In genomic region chr6:26607434-26608230, GRCh38 we compare ENCODE assay signal across 8 cellular contexts. TPM values are rescaled to one million over a fixed set of nuclear protein-coding genes. Genes with fewer than 3 reads are reported as not detected.
A peak's percentile ranks its signal among the peaks of the same experiment; 100 is the strongest.
DNase-seq lines count a peak whose midpoint lies in the region; ATAC-seq and TF ChIP-seq lines count a peak whose summit lies in the region.

No MANE protein-coding gene starts in this region.

- TF ChIP-seq CTCF in GM12865 (IDR thresholded peaks at IDR 0.05; ENCODE audit: insufficient read depth, low read depth, low read length, missing control alignments): peak; percentile 81

- DNase-seq in GM12865 (ENCODE audit: low read depth) (peak; percentile 82), NCI-H2171 (lab: John Stamatoyannopoulos, UW) (peak; percentile 18), UCSD-AML1 (lab: John Stamatoyannopoulos, UW; ENCODE audit: unreplicated experiment) (peak; percentile 33), left colon (peak in 1 of 2 donors; percentile 44)
- peak; percentile 68 for DNase-seq in central memory CD4-positive, alpha-beta T cell
- DNase-seq in stimulated activated CD8-positive, alpha-beta memory T cell treated with anti-CD3 and anti-CD28 coated beads, Interleukin-15, amount 100 ng/mL, for 1 hour (ENCODE audit: low read depth): peak; percentile 28

- intact Hi-C loops in left colon (cut with DNase I, micrococcal nuclease): loop anchor here in 1 of 2 donors (5.0 kb wide), 1 partner anchor 475 kb away; no protein-coding TSS in a partner anchor

- peak; percentile 82 for ATAC-seq in HG02798 (IDR thresholded peaks at IDR 0.05; ENCODE audit: poor library complexity, unreplicated experiment)
- peak; percentile 88 for ATAC-seq in left colon
- ATAC-seq in GM18870 (IDR thresholded peaks at IDR 0.05; ENCODE audit: unreplicated experiment): no peak

- H3K4me3 ChIP-seq in GM12865 (ENCODE audit: low read depth, low read length): peak overlapping the region; percentile 12

RNA-seq across cellular contexts. Expression of gene ABT1, which starts 10.9 kb away (rescaled TPM):
- total RNA-seq in left colon: 10 to 100 TPM; 12.7 to 15.4 TPM

RNA-seq across cellular contexts. Expression of gene ZNF322, which starts 51.9 kb away (rescaled TPM):
- 10 to 100 TPM; 17.8 to 19.9 TPM for total RNA-seq in left colon
